17 cellular contexts compared by ENCODE assay signal in genomic region chr6:144758602-144759001, GRCh38.
DNase-seq lines count a peak whose midpoint lies in the region; ATAC-seq, FAIRE-seq and TF ChIP-seq lines count a peak whose summit lies in the region.
"Had no signal": no experiment of that assay in that cellular context is flagged by ENCODE, and none has a peak within 500 bp of the region (broad histone marks: within the 10 kb centered on the region; RNA-seq: fewer than 3 reads in every experiment).

No MANE protein-coding gene starts in this region.

- H3K27ac Mint-ChIP-seq in naive thymus-derived CD4-positive, alpha-beta T cell = peak overlapping the region in 1 of 9 donors; percentile 12

- WGBS in testis, 2 donors = 82 to 93% methylated on average over 3 of the region's 3 CpGs

- no peaks in the 10 kb centered on the region for H3K9me3 Mint-ChIP-seq in naive thymus-derived CD4-positive, alpha-beta T cell

- no peak overlapping the region for H3K4me3 ChIP-seq in naive thymus-derived CD4-positive, alpha-beta T cell (ENCODE audit: low read length)
- H3K4me3 ChIP-seq in testis = no peak overlapping the region
- no peak overlapping the region for H3K4me3 ChIP-seq in HAP-1
- H3K4me3 ChIP-seq: colonic mucosa, Peyer's patch had no signal

- in situ Hi-C loops in ACHN (cut with HindIII; ENCODE audit: low pct_ligation_motif_present, low pct_unique_long_range_greater_than_20kb, low sequenced_read_pairs) = no loop called here
- in situ Hi-C loops in HAP-1 (cut with MboI; ENCODE audit: low sequenced_read_pairs) = no loop called here

- POLR2A ChIA-PET in naive thymus-derived CD4-positive, alpha-beta T cell (lab: Charles Lee) = no interaction called here

- no peak for ATAC-seq in HG03175 (IDR thresholded peaks at IDR 0.05; ENCODE audit: unreplicated experiment)
- ATAC-seq in naive thymus-derived CD4-positive, alpha-beta T cell = no peak

- H3K27ac ChIP-seq in naive thymus-derived CD4-positive, alpha-beta T cell (ENCODE audit: low read depth, low read length) = no peak overlapping the region
- no peak overlapping the region for H3K27ac ChIP-seq in testis
- H3K27ac ChIP-seq: colonic mucosa, Peyer's patch, VCaP had no signal

- intact Hi-C loops in naive thymus-derived CD4-positive, alpha-beta T cell (cut with micrococcal nuclease) = no loop called here
- intact Hi-C loops in testis (cut with DNase I; ENCODE audit: low total_unique reads) = no loop called here

- TF ChIP-seq POLR2A in testis (IDR thresholded peaks at IDR 0.05) = no peak

- no peaks in the 10 kb centered on the region for H3K4me1 ChIP-seq in naive thymus-derived CD4-positive, alpha-beta T cell (ENCODE audit: control insufficient read depth in 2 of 2, insufficient read depth in 2 of 2, low read length in 2 of 2)
- H3K4me1 ChIP-seq in testis = no peaks in the 10 kb centered on the region
- H3K4me1 ChIP-seq in HAP-1 = peaks cover 24% of the 10 kb centered on the region
- H3K4me1 ChIP-seq: BE2C, colonic mucosa, Peyer's patch had no signal

- H3K36me3 ChIP-seq in naive thymus-derived CD4-positive, alpha-beta T cell (ENCODE audit: control insufficient read depth in 2 of 3, insufficient read depth in 3 of 3, low read length in 3 of 3) = peaks cover 0 to 27% (median 7%) of the 10 kb centered on the region in 3 experiments
- no peaks in the 10 kb centered on the region for H3K36me3 ChIP-seq in testis (ENCODE audit: low read depth, missing control alignments)
- peaks cover 15% of the 10 kb centered on the region for H3K36me3 ChIP-seq in HAP-1 (replicated peaks)
- H3K36me3 ChIP-seq: BE2C, colonic mucosa, Peyer's patch had no signal

- DNase-seq in ACHN (peak; percentile 16), GM19239 (ENCODE audit: insufficient read length, low spot score) (no peak), M059J (ENCODE audit: low read depth) (peak; percentile 68), dermis blood vessel endothelial cell (peak; percentile 48), testis (no peak), HAP-1 (ENCODE audit: low spot score in 2 of 2) (no peak)
- no peak for DNase-seq in naive thymus-derived CD4-positive, alpha-beta T cell
- DNase-seq: activated effector memory CD4-positive, alpha-beta T cell treated with Interleukin-2 at 50 U/mL for 16 hours; BE2C; colonic mucosa; head of caudate nucleus; NCI-H2081; Peyer's patch; stimulated activated CD4-positive, alpha-beta T cell treated with anti-CD3 and anti-CD28 coated beads, Interleukin-4, amount 100 ng/mL, for 24 hours had no signal

- no peaks in the 10 kb centered on the region for H3K9me3 ChIP-seq in naive thymus-derived CD4-positive, alpha-beta T cell (ENCODE audit: control insufficient read depth in 2 of 3, low read length in 3 of 3)
- no peaks in the 10 kb centered on the region for H3K9me3 ChIP-seq in testis
- no peaks in the 10 kb centered on the region for H3K9me3 ChIP-seq in HAP-1
- H3K9me3 ChIP-seq: BE2C, colonic mucosa, Peyer's patch had no signal

- CTCF ChIA-PET in naive thymus-derived CD4-positive, alpha-beta T cell (lab: Charles Lee) = no interaction called here

- FAIRE-seq in GM19239 (lab: Jason Lieb, UNC) = peak; percentile 33
- FAIRE-seq: G401.6 had no signal

- no peak for TF ChIP-seq CTCF in testis (IDR thresholded peaks at IDR 0.05)

- no peaks in the 10 kb centered on the region for H3K27me3 Mint-ChIP-seq in naive thymus-derived CD4-positive, alpha-beta T cell

- no peak overlapping the region for H3K4me3 Mint-ChIP-seq in naive thymus-derived CD4-positive, alpha-beta T cell

- no peaks in the 10 kb centered on the region for H3K27me3 ChIP-seq in naive thymus-derived CD4-positive, alpha-beta T cell (ENCODE audit: control insufficient read depth in 2 of 2, insufficient read depth in 2 of 2, low read length in 2 of 2)
- H3K27me3 ChIP-seq in testis (no peaks in the 10 kb centered on the region), HAP-1 (ENCODE audit: low read depth) (no peaks in the 10 kb centered on the region)
- H3K27me3 ChIP-seq: BE2C, colonic mucosa, Peyer's patch had no signal

- no peaks in the 10 kb centered on the region for H3K4me1 Mint-ChIP-seq in naive thymus-derived CD4-positive, alpha-beta T cell

- H3K36me3 Mint-ChIP-seq in naive thymus-derived CD4-positive, alpha-beta T cell = peaks cover 0 to 53% (median 44%) of the 10 kb centered on the region in 5 donors

Comparison
In these comparisons a context has a peak if more than half of its experiments do, and no peak if none do; other contexts are left out.
1. DNase-seq: peak in ACHN (single experiment), M059J (single experiment) and dermis blood vessel endothelial cell (single experiment); none in GM19239 (single experiment), naive thymus-derived CD4-positive, alpha-beta T cell (0 of 9), testis (single experiment) and HAP-1 (0 of 2).